13 cellular contexts compared by ENCODE assay signal in genomic region chr5:179254638-179255271, GRCh38.
"Had no signal": no experiment of that assay in that cellular context is flagged by ENCODE, and none has a peak within 500 bp of the region (broad histone marks: within the 10 kb centered on the region; RNA-seq: fewer than 3 reads in every experiment).

No MANE protein-coding gene starts in this region.

- ATAC-seq: activated T-helper 17 cell treated with anti-CD3 and anti-CD28 coated beads, Interleukin-2, amount 50 U/mL, for 72 hours; left cardiac atrium; pancreas; stimulated activated memory B cell treated with anti-CD40 and anti-IgM and Interleukin-4, amounts not matched to agents 10 μg/mL and 1 μg/mL and 100 μg/mL, for 72 hours had no signal

- DNase-seq: activated CD4-positive, alpha-beta T cell treated with anti-CD3 and anti-CD28 coated beads, Interleukin-2, amount 50 U/mL, for 1 hour; activated CD8-positive, alpha-beta memory T cell treated with anti-CD3 and anti-CD28 coated beads for 24 hours; amniotic stem cell; colonic mucosa; effector CD4-positive, alpha-beta T cell; esophagus squamous epithelium; left cardiac atrium; retina; stimulated activated CD4-positive, alpha-beta T cell treated with anti-CD3 and anti-CD28 coated beads, Interleukin-2, amount 100 ng/mL, for 48 hours; T-helper 9 cell had no signal
